Comparison of ENCODE assay signal across 1 cellular context in genomic region chr21:45328198-45329087, GRCh38.
TF ChIP-seq lines count a peak whose summit lies in the region.

No MANE protein-coding gene starts in this region.

TF ChIP-seq in SK-N-SH, 30 proteins besides CTCF, POLR2A, EP300 and RAD21 (continued from another document):
- TF ChIP-seq MAX (IDR thresholded peaks at IDR 0.05; ENCODE audit: low read depth), result no peak
- no peak for TF ChIP-seq SIN3A (IDR thresholded peaks at IDR 0.05; ENCODE audit: borderline replicate concordance, low read depth, low read length)
- no peak for TF ChIP-seq NRF1 (IDR thresholded peaks at IDR 0.05; ENCODE audit: low read depth, low read length)
- no peak for TF ChIP-seq RFX5 (IDR thresholded peaks at IDR 0.05; ENCODE audit: low read length)
- TF ChIP-seq USF1 (IDR thresholded peaks at IDR 0.05; ENCODE audit: borderline replicate concordance, low read depth), result no peak
- TF ChIP-seq PBX3 (IDR thresholded peaks at IDR 0.05), result no peak
- TF ChIP-seq, protein P1, sequence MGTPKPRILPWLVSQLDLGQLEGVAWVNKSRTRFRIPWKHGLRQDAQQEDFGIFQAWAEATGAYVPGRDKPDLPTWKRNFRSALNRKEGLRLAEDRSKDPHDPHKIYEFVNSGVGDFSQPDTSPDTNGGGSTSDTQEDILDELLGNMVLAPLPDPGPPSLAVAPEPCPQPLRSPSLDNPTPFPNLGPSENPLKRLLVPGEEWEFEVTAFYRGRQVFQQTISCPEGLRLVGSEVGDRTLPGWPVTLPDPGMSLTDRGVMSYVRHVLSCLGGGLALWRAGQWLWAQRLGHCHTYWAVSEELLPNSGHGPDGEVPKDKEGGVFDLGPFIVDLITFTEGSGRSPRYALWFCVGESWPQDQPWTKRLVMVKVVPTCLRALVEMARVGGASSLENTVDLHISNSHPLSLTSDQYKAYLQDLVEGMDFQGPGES (IDR thresholded peaks at IDR 0.05; ENCODE audit: low read depth, low read length), result no peak
